ENCODE assay signal across 7 cellular contexts in genomic region chr3:9730747-9731205, GRCh38. TPM values are rescaled to one million over a fixed set of nuclear protein-coding genes. Genes with fewer than 3 reads are reported as not detected.
DNase-seq lines count a peak whose midpoint lies in the region; ATAC-seq and TF ChIP-seq lines count a peak whose summit lies in the region.

No MANE protein-coding gene starts in this region.

- peaks cover 21% of the 10 kb centered on the region for H3K36me3 Mint-ChIP-seq in activated naive CD8-positive, alpha-beta T cell treated with anti-CD3 and anti-CD28 coated beads for 36 hours
- H3K36me3 Mint-ChIP-seq in stimulated activated memory B cell treated with anti-CD40 and anti-IgM and Interleukin-4, amounts not matched to agents 10 μg/mL and 1 μg/mL and 100 μg/mL, for 72 hours, result peaks cover 10% of the 10 kb centered on the region

- no peaks in the 10 kb centered on the region for H3K9me3 ChIP-seq in HUES48 (ENCODE audit: control insufficient read depth, insufficient read depth, low read length)
- no peaks in the 10 kb centered on the region for H3K9me3 ChIP-seq in iPS-18a (ENCODE audit: control insufficient read depth, low read depth, low read length)

- H3K27me3 ChIP-seq in HUES48 (ENCODE audit: control insufficient read depth, insufficient read depth, low read length) (no peaks in the 10 kb centered on the region), iPS-18a (ENCODE audit: control insufficient read depth, insufficient read depth, low read length) (no peaks in the 10 kb centered on the region)

- no peak overlapping the region for H3K27ac ChIP-seq in HUES48 (ENCODE audit: low read depth, low read length)
- no peak overlapping the region for H3K27ac ChIP-seq in iPS-18a (ENCODE audit: low read length)

- H3K27me3 Mint-ChIP-seq in activated naive CD8-positive, alpha-beta T cell treated with anti-CD3 and anti-CD28 coated beads for 36 hours, result no peaks in the 10 kb centered on the region
- no peaks in the 10 kb centered on the region for H3K27me3 Mint-ChIP-seq in stimulated activated memory B cell treated with anti-CD40 and anti-IgM and Interleukin-4, amounts not matched to agents 10 μg/mL and 1 μg/mL and 100 μg/mL, for 72 hours

- peaks cover 49% of the 10 kb centered on the region for H3K4me1 Mint-ChIP-seq in activated naive CD8-positive, alpha-beta T cell treated with anti-CD3 and anti-CD28 coated beads for 36 hours
- H3K4me1 Mint-ChIP-seq in stimulated activated memory B cell treated with anti-CD40 and anti-IgM and Interleukin-4, amounts not matched to agents 10 μg/mL and 1 μg/mL and 100 μg/mL, for 72 hours, result peaks cover 51% of the 10 kb centered on the region

- H3K9ac ChIP-seq in HUES48 (ENCODE audit: low read depth, low read length) (no peak overlapping the region), iPS-18a (ENCODE audit: low read length) (peak overlapping the region; percentile 38)

- H3K4me3 ChIP-seq in GM12864 (ENCODE audit: low read depth, low read length) (peak overlapping the region; percentile 60), HUES48 (ENCODE audit: low read depth, low read length) (peak overlapping the region; percentile 66), iPS-18a (ENCODE audit: low read length) (peak overlapping the region; percentile 68)

- TF ChIP-seq CTCF in GM12864 (IDR thresholded peaks at IDR 0.05; ENCODE audit: low read depth, low read length, missing control alignments), result no peak

- H3K9me3 Mint-ChIP-seq in activated naive CD8-positive, alpha-beta T cell treated with anti-CD3 and anti-CD28 coated beads for 36 hours, result no peaks in the 10 kb centered on the region
- no peaks in the 10 kb centered on the region for H3K9me3 Mint-ChIP-seq in stimulated activated memory B cell treated with anti-CD40 and anti-IgM and Interleukin-4, amounts not matched to agents 10 μg/mL and 1 μg/mL and 100 μg/mL, for 72 hours

- H3K27ac Mint-ChIP-seq in activated naive CD8-positive, alpha-beta T cell treated with anti-CD3 and anti-CD28 coated beads for 36 hours, result peak overlapping the region; percentile 98
- peak overlapping the region; percentile 92 for H3K27ac Mint-ChIP-seq in stimulated activated memory B cell treated with anti-CD40 and anti-IgM and Interleukin-4, amounts not matched to agents 10 μg/mL and 1 μg/mL and 100 μg/mL, for 72 hours

- H3K4me1 ChIP-seq in HUES48 (ENCODE audit: control insufficient read depth, insufficient read depth, low read length) (peaks cover 13% of the 10 kb centered on the region), iPS-18a (ENCODE audit: control insufficient read depth, low read depth, low read length) (peaks cover 10% of the 10 kb centered on the region)

- peak; percentile 42 for ATAC-seq in GM21515 (IDR thresholded peaks at IDR 0.05; ENCODE audit: unreplicated experiment)
- ATAC-seq in stimulated activated memory B cell treated with anti-CD40 and anti-IgM and Interleukin-4, amounts not matched to agents 10 μg/mL and 1 μg/mL and 100 μg/mL, for 72 hours, result peak; percentile 71

- no peak for DNase-seq in GM12864 (ENCODE audit: low read depth)
- DNase-seq in activated naive CD8-positive, alpha-beta T cell treated with anti-CD3 and anti-CD28 coated beads for 36 hours, result no peak
- no peak for DNase-seq in effector CD8-positive, alpha-beta T cell (lab: John Stamatoyannopoulos, UW)

- H3K4me3 Mint-ChIP-seq in activated naive CD8-positive, alpha-beta T cell treated with anti-CD3 and anti-CD28 coated beads for 36 hours, result peak overlapping the region; percentile 94
- peak overlapping the region; percentile 86 for H3K4me3 Mint-ChIP-seq in stimulated activated memory B cell treated with anti-CD40 and anti-IgM and Interleukin-4, amounts not matched to agents 10 μg/mL and 1 μg/mL and 100 μg/mL, for 72 hours

- H3K36me3 ChIP-seq in HUES48 (ENCODE audit: control insufficient read depth, insufficient read depth, low read length), result peaks cover 20% of the 10 kb centered on the region
- peaks cover 20% of the 10 kb centered on the region for H3K36me3 ChIP-seq in iPS-18a (ENCODE audit: control insufficient read depth, low read depth, low read length)

RNA-seq across cellular contexts. Expression of gene BRPF1, which starts 0.8 kb away (rescaled TPM):
- 10 to 100 TPM; 39.4 to 40.1 TPM for total RNA-seq in activated naive CD8-positive, alpha-beta T cell treated with anti-CD3 and anti-CD28 coated beads for 36 hours

RNA-seq across cellular contexts. Expression of gene OGG1, which starts 19.0 kb away (rescaled TPM):
- total RNA-seq in activated naive CD8-positive, alpha-beta T cell treated with anti-CD3 and anti-CD28 coated beads for 36 hours, result 10 to 100 TPM; 27.0 to 30.0 TPM

RNA-seq across cellular contexts. Expression of gene CPNE9, which starts 27.1 kb away (rescaled TPM):
- not detected for total RNA-seq in activated naive CD8-positive, alpha-beta T cell treated with anti-CD3 and anti-CD28 coated beads for 36 hours

RNA-seq across cellular contexts. Expression of gene CAMK1, which starts 39.0 kb away (rescaled TPM):
- total RNA-seq in activated naive CD8-positive, alpha-beta T cell treated with anti-CD3 and anti-CD28 coated beads for 36 hours, result 10 to 100 TPM; 24.8 to 25.7 TPM
